In genomic region chr20:58131581-58132142, GRCh38 we compare ENCODE assay signal across 9 cellular contexts.
DNase-seq lines count a peak whose midpoint lies in the region; ATAC-seq and TF ChIP-seq lines count a peak whose summit lies in the region.
"Had no signal": no experiment of that assay in that cellular context is flagged by ENCODE, and none has a peak within 500 bp of the region (broad histone marks: within the 10 kb centered on the region; RNA-seq: fewer than 3 reads in every experiment).

No MANE protein-coding gene starts in this region.

- intact Hi-C loops in esophagus muscularis mucosa (cut with DNase I) (no loop called here), sciatic nerve (cut with DNase I) (no loop called here)

- H3K4me1 ChIP-seq in GM23248 (ENCODE audit: insufficient read depth) (peaks cover 42% of the 10 kb centered on the region), esophagus muscularis mucosa (peaks cover 5 to 37% (median 26%) of the 10 kb centered on the region in 4 donors)

- TF ChIP-seq CTCF in esophagus muscularis mucosa (IDR thresholded peaks at IDR 0.05) (no peak), GM13977 (IDR thresholded peaks at IDR 0.05; ENCODE audit: extremely low read depth, insufficient read depth, missing control alignments) (no peak)

- no peaks in the 10 kb centered on the region for H4K20me1 ChIP-seq in GM23248 (ENCODE audit: insufficient read depth)

- H3K9ac ChIP-seq in GM23248: peak overlapping the region; percentile 24

- H2AFZ ChIP-seq in GM23248: 0 out of 2 replicates have a peak overlapping the region, but pooled peaks have one; percentile 12

- no peak for TF ChIP-seq EP300 in esophagus muscularis mucosa (IDR thresholded peaks at IDR 0.05)

- H3K36me3 ChIP-seq in GM23248 (ENCODE audit: low read depth) (no peaks in the 10 kb centered on the region), esophagus muscularis mucosa (no peaks in the 10 kb centered on the region)

- H3K4me3 ChIP-seq in GM23248: peak overlapping the region; percentile 44
- H3K4me3 ChIP-seq in esophagus muscularis mucosa: peak overlapping the region in 2 of 4 donors; percentile 15 to 20

- DNase-seq in GM23248: peak; percentile 75
- DNase-seq in NCI-H226: peak; percentile 27
- peak; percentile 88 for DNase-seq in esophagus muscularis mucosa (ENCODE audit: extremely low spot score)
- no peak for DNase-seq in sciatic nerve (ENCODE audit: low spot score)
- DNase-seq in SK-N-DZ (ENCODE audit: low spot score): no peak
- no peak for DNase-seq in GM13977 (ENCODE audit: low spot score)
- DNase-seq in effector CD8-positive, alpha-beta T cell (lab: John Stamatoyannopoulos, UW): no peak
- DNase-seq: activated T-cell treated with anti-CD3 and anti-CD28 coated beads, Interleukin-2, amount 50 U/mL, for 48 hours; stimulated activated CD4-positive, alpha-beta T cell treated with anti-CD3 and anti-CD28 coated beads, Interleukin-1b, Interleukin-23, amount 100 ng/mL, for 48 hours had no signal

- ATAC-seq in sciatic nerve: peak; percentile 67

- H3K9me2 ChIP-seq in GM23248 (ENCODE audit: insufficient read depth): no peaks in the 10 kb centered on the region

- H3K9me3 ChIP-seq in GM23248 (ENCODE audit: low read depth) (no peaks in the 10 kb centered on the region), esophagus muscularis mucosa (no peaks in the 10 kb centered on the region)

- TF ChIP-seq POLR2A in esophagus muscularis mucosa (IDR thresholded peaks at IDR 0.05; ENCODE audit: low read depth): no peak

- no peaks in the 10 kb centered on the region for H3K79me2 ChIP-seq in GM23248 (ENCODE audit: insufficient read depth)

- WGBS in GM23248 (ENCODE audit: low coverage in 1 of 2, low lambda C conversion rate in 2 of 2, missing lambda C conversion rate in 2 of 2), 2 experiments: 6% methylated on average over 8 of the region's 8 CpGs
- WGBS in esophagus muscularis mucosa: 28% methylated on average over 8 of the region's 8 CpGs

- H3F3A ChIP-seq in GM23248 (ENCODE audit: insufficient read depth): peaks cover 27% of the 10 kb centered on the region; the same call in 1 of the 2 replicates

- in situ Hi-C loops in GM23248 (cut with MboI) (no loop called here), GM13977 (cut with MboI; ENCODE audit: low pct_unique_long_range_greater_than_20kb, low sequenced_read_pairs, unreplicated experiment) (no loop called here)

- H3K27ac ChIP-seq in GM23248 (peak overlapping the region; percentile 27), esophagus muscularis mucosa (replicated peaks in 1 of 4) (peak overlapping the region; percentile 32 to 54 (median 47))

- H3K27me3 ChIP-seq in GM23248 (replicated peaks; ENCODE audit: insufficient read depth) (no peaks in the 10 kb centered on the region), esophagus muscularis mucosa (peaks cover 0 to 25% (median 5%) of the 10 kb centered on the region in 4 donors)

- H3K4me2 ChIP-seq in GM23248 (ENCODE audit: unreplicated experiment): peak overlapping the region; percentile 74

Comparison
In these comparisons a context has a peak if more than half of its experiments do, and no peak if none do; other contexts are left out.
1. DNase-seq: peak in GM23248 (single experiment), NCI-H226 (single experiment) and esophagus muscularis mucosa (single experiment); none in sciatic nerve (single experiment), SK-N-DZ (single experiment), GM13977 (single experiment) and effector CD8-positive, alpha-beta T cell (single experiment).